ENCODE assay signal across 9 cellular contexts in the genomic region with DNA sequence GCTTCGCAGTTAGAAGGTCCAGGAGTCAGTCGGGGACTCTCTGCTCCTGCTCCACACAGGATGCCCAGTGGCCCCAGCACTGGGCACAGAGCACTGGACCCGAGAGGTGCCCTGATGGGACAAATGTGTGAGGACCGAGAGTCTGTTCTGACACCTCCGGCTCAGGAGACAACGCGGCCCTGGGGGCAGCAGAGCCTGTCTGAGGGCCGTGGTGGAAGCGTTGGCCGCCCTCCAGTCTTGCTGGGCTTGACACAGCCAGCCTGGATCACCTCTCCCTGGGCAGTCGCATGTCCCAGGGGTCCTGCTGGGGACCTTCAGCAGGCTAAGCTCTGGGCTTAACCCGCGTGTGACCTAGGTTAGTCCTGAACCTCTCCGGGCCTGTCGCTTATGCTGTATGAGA. TPM values are rescaled to one million over a fixed set of nuclear protein-coding genes. Genes with fewer than 3 reads are reported as not detected.
A peak's percentile ranks its signal among the peaks of the same experiment; 100 is the strongest.
DNase-seq lines count a peak whose midpoint lies in the region; ATAC-seq and TF ChIP-seq lines count a peak whose summit lies in the region.
"Had no signal": no experiment of that assay in that cellular context is flagged by ENCODE, and none has a peak within 500 bp of the region (broad histone marks: within the 10 kb centered on the region; RNA-seq: fewer than 3 reads in every experiment).

No MANE protein-coding gene starts in this region.

- no peak overlapping the region for H3K4me3 Mint-ChIP-seq in T-helper 17 cell

- peak overlapping the region; percentile 81 for H3K27ac Mint-ChIP-seq in T-helper 17 cell

- H3K27ac ChIP-seq in Karpas-422 (ENCODE audit: low read length) (no peak overlapping the region), sigmoid colon (no peak overlapping the region)
- H3K27ac ChIP-seq: Peyer's patch had no signal

- peaks cover 7% of the 10 kb centered on the region for H3K27me3 Mint-ChIP-seq in T-helper 17 cell

- H3K9me2 ChIP-seq in Karpas-422 (replicated peaks; ENCODE audit: insufficient read depth, low read length): no peaks in the 10 kb centered on the region

- no peaks in the 10 kb centered on the region for H3K27me3 ChIP-seq in Karpas-422 (ENCODE audit: low read length)
- H3K27me3 ChIP-seq in sigmoid colon: no peaks in the 10 kb centered on the region
- H3K27me3 ChIP-seq: Peyer's patch had no signal

- no peaks in the 10 kb centered on the region for H3K36me3 ChIP-seq in Karpas-422 (ENCODE audit: insufficient read depth, low read length)
- H3K36me3 ChIP-seq in sigmoid colon: no peaks in the 10 kb centered on the region
- H3K36me3 ChIP-seq: Peyer's patch had no signal

- H3K9me3 ChIP-seq in Karpas-422 (ENCODE audit: low read length) (no peaks in the 10 kb centered on the region), T-helper 17 cell (ENCODE audit: control insufficient read depth, low read length, poor library complexity, severe bottlenecking) (no peaks in the 10 kb centered on the region), sigmoid colon (no peaks in the 10 kb centered on the region)
- H3K9me3 ChIP-seq: Peyer's patch had no signal

- no peak overlapping the region for H3K4me3 ChIP-seq in Karpas-422 (ENCODE audit: low read length)
- no peak overlapping the region for H3K4me3 ChIP-seq in sigmoid colon
- H3K4me3 ChIP-seq: Peyer's patch had no signal

- H3K36me3 Mint-ChIP-seq in T-helper 17 cell (ENCODE audit: low read depth): no peaks in the 10 kb centered on the region

- H3K9ac ChIP-seq in Karpas-422 (ENCODE audit: low read length): no peak overlapping the region

- H3K4me1 Mint-ChIP-seq in T-helper 17 cell: peaks cover 8% of the 10 kb centered on the region

- no peak for TF ChIP-seq POLR2A in sigmoid colon (IDR thresholded peaks at IDR 0.05)

- peak; percentile 5 for ATAC-seq in GM21528 (IDR thresholded peaks at IDR 0.05; ENCODE audit: low FRiP score, unreplicated experiment)
- no peak for ATAC-seq in T-helper 17 cell

- H2AFZ ChIP-seq in Karpas-422 (ENCODE audit: low read length): peak overlapping the region; percentile 97

- DNase-seq in Karpas-422 (no peak), T-helper 17 cell (no peak), sigmoid colon (peak; percentile 44), UCSD-AML1 (lab: John Stamatoyannopoulos, UW; ENCODE audit: unreplicated experiment) (no peak), NCI-H524 (lab: John Stamatoyannopoulos, UW) (no peak), NCI-H2227 treated with DMSO at 0.1 percent for 48 hours (lab: John Stamatoyannopoulos, UW) (no peak)
- DNase-seq: NCI-H1436 treated with DMSO at 0.1 percent for 48 hours had no signal

- no peak for TF ChIP-seq CTCF in sigmoid colon (IDR thresholded peaks at IDR 0.05)

- 92 to 93% methylated on average over 15 of the region's 15 CpGs for WGBS in sigmoid colon, 2 donors

- intact Hi-C loops in sigmoid colon (cut with DNase I): loop anchor here (2.0 to 5.0 kb wide), 4 partner anchors 103 to 417 kb away; no protein-coding TSS in a partner anchor

- no peak overlapping the region for H3K4me2 ChIP-seq in Karpas-422 (ENCODE audit: low read depth, low read length, poor library complexity, severe bottlenecking)

- TF ChIP-seq EP300 in sigmoid colon (IDR thresholded peaks at IDR 0.05): no peak

- H4K20me1 ChIP-seq in Karpas-422 (ENCODE audit: insufficient read depth, low read depth, low read length): no peaks in the 10 kb centered on the region

- H3K4me1 ChIP-seq in Karpas-422 (ENCODE audit: low read length): peaks cover 3% of the 10 kb centered on the region; the same call in 1 of the 2 replicates
- peaks cover 0 to 2% (median 0%) of the 10 kb centered on the region in 4 donors for H3K4me1 ChIP-seq in sigmoid colon

- no peaks in the 10 kb centered on the region for H3K79me2 ChIP-seq in Karpas-422 (ENCODE audit: low read length)

RNA-seq across cellular contexts. Expression of gene LGALS9, which starts 23.1 kb away (rescaled TPM):
- 3.6 and 5.4 TPM in 2 replicates for total RNA-seq in Karpas-422 (2014; rRNA removed; shearing (Covaris generic); ENCODE audit: low replicate concordance)
- total RNA-seq in T-helper 17 cell: 10 to 100 TPM; 64.7 to 66.3 TPM
- total RNA-seq in sigmoid colon: 10 to 100 TPM; 17.8 to 33.2 (median 22.2) TPM
- polyA plus RNA-seq in sigmoid colon: 100 to 1,000 TPM; 333 to 476 (median 455) TPM
